In genomic region chr2:121832992-121833732, GRCh38 we compare ENCODE assay signal across 18 cellular contexts.
DNase-seq lines count a peak whose midpoint lies in the region; ATAC-seq, FAIRE-seq and TF ChIP-seq lines count a peak whose summit lies in the region.
"Had no signal": no experiment of that assay in that cellular context is flagged by ENCODE, and none has a peak within 500 bp of the region (broad histone marks: within the 10 kb centered on the region; RNA-seq: fewer than 3 reads in every experiment).

No MANE protein-coding gene starts in this region.

- DNase-seq in H1 (ENCODE audit: low read depth in 1 of 2, low spot score in 2 of 2), result no peak
- DNase-seq in neural progenitor cell (ENCODE audit: low spot score), result peak; percentile 34
- no peak for DNase-seq in superior temporal gyrus (ENCODE audit: extremely low spot score)
- DNase-seq in SJCRH30, result no peak
- no peak for DNase-seq in NCI-H748 (lab: John Stamatoyannopoulos, UW; ENCODE audit: unreplicated experiment)
- DNase-seq in H54 (ENCODE audit: insufficient read length, low spot score), result no peak
- DNase-seq: DMS79 treated with DMSO at 0.1 percent for 48 hours, MG63, NCI-H1092, NCI-H1436, NCI-H1930, NCI-H748 treated with DMSO at 0.1 percent for 48 hours, Peyer's patch had no signal

- no peak overlapping the region for H2BK5ac ChIP-seq in H1 (ENCODE audit: low read depth, low read length)

- H4K91ac ChIP-seq in H1 (replicated peaks; ENCODE audit: insufficient read length, low read length), result no peak overlapping the region

- H3K27ac ChIP-seq in BLaER1 treated with 17β-estradiol and CSF1 and Interleukin-3, amounts not matched to agents 10 nM and 100 nM, result no peak overlapping the region; a peak in 1 of 22 replicates
- H3K27ac ChIP-seq in H1 (ENCODE audit: low read depth, low read length) (no peak overlapping the region), neural progenitor cell (no peak overlapping the region), SJCRH30 (no peak overlapping the region)
- H3K27ac ChIP-seq: Peyer's patch had no signal

- TF ChIP-seq POLR2A in H1 (IDR thresholded peaks at IDR 0.05; ENCODE audit: control extremely low read depth in 1 of 2, low read depth in 2 of 2, low read length in 2 of 2) (no peak), H54 (IDR thresholded peaks at IDR 0.05; ENCODE audit: low read depth, low read length) (no peak)

- no peak overlapping the region; the same call in 1 of the 2 replicates for H2AFZ ChIP-seq in H1 (ENCODE audit: low read length)
- no peak overlapping the region for H2AFZ ChIP-seq in neural progenitor cell (replicated peaks)

- CTCF ChIA-PET in H1 (lab: Charles Lee; ENCODE audit: partially characterized antibody), result interaction anchor here (1.3 to 1.6 kb wide), 2 partner anchors 22 to 55 kb away, joined by 4 to 8 read pairs; no protein-coding TSS in a partner anchor

- peaks cover 6% of the 10 kb centered on the region for H3K27me3 Mint-ChIP-seq in neural progenitor cell (ENCODE audit: insufficient read depth, low read depth)

- no peak overlapping the region for H3K4ac ChIP-seq in H1 (replicated peaks; ENCODE audit: insufficient read length, low read depth, low read length)

- no peaks in the 10 kb centered on the region for H3K36me3 ChIP-seq in BLaER1 treated with 17β-estradiol and CSF1 and Interleukin-3, amounts not matched to agents 10 nM and 100 nM
- no peaks in the 10 kb centered on the region for H3K36me3 ChIP-seq in H1 (ENCODE audit: control insufficient read depth in 2 of 4, insufficient read depth in 4 of 4, low read length in 3 of 4)
- H3K36me3 ChIP-seq in neural progenitor cell, result no peaks in the 10 kb centered on the region
- no peaks in the 10 kb centered on the region for H3K36me3 ChIP-seq in SJCRH30
- H3K36me3 ChIP-seq: MG63, Peyer's patch had no signal

- peak overlapping the region in 10 of 11 experiments; percentile 37 to 91 (median 76); a peak in 17 of 22 replicates for H3K4me2 ChIP-seq in BLaER1 treated with 17β-estradiol and CSF1 and Interleukin-3, amounts not matched to agents 10 nM and 100 nM
- no peak overlapping the region for H3K4me2 ChIP-seq in H1 (ENCODE audit: insufficient read depth in 1 of 2, low read depth in 2 of 2, low read length in 2 of 2)
- peak overlapping the region; percentile 20 for H3K4me2 ChIP-seq in neural progenitor cell

- H3K79me2 ChIP-seq in H1 (ENCODE audit: control insufficient read depth in 1 of 2, insufficient read depth in 2 of 2, low read length in 2 of 2) (no peaks in the 10 kb centered on the region), neural progenitor cell (ENCODE audit: low read depth) (no peaks in the 10 kb centered on the region)

- TF ChIP-seq CTCF in H1 (IDR thresholded peaks at IDR 0.05; ENCODE audit: control extremely low read depth in 1 of 3, insufficient read depth in 1 of 3, low read depth in 1 of 3, low read length in 3 of 3) (no peak), neural progenitor cell (IDR thresholded peaks at IDR 0.05) (no peak)

- H3K36me3 Mint-ChIP-seq in neural progenitor cell, result peaks cover 4% of the 10 kb centered on the region

- H3K14ac ChIP-seq in H1 (ENCODE audit: insufficient read length), result no peak overlapping the region

- no peak overlapping the region for H4K5ac ChIP-seq in H1 (ENCODE audit: insufficient read length, low read depth, low read length)

- H4K8ac ChIP-seq in H1 (ENCODE audit: extremely low read depth, insufficient read depth, low read length), result peak overlapping the region; percentile 35; the same call in 1 of the 2 replicates

- no peak overlapping the region for H2BK20ac ChIP-seq in H1 (ENCODE audit: low read length)

- H4K20me1 ChIP-seq in BLaER1 treated with 17β-estradiol and CSF1 and Interleukin-3, amounts not matched to agents 10 nM and 100 nM, result no peaks in the 10 kb centered on the region
- H4K20me1 ChIP-seq in H1 (replicated peaks in 1 of 2; ENCODE audit: control insufficient read depth in 1 of 2, insufficient read depth in 2 of 2, low read length in 2 of 2) (no peaks in the 10 kb centered on the region), neural progenitor cell (ENCODE audit: low read depth) (no peaks in the 10 kb centered on the region)

- H3K27me3 ChIP-seq in BLaER1 treated with 17β-estradiol and CSF1 and Interleukin-3, amounts not matched to agents 10 nM and 100 nM, result no peaks in the 10 kb centered on the region
- H3K27me3 ChIP-seq in H1 (replicated peaks in 1 of 4; ENCODE audit: control insufficient read depth in 3 of 4, extremely low read depth in 1 of 4, insufficient read depth in 3 of 4, low read length in 3 of 4) (peaks cover 0 to 4% (median 0%) of the 10 kb centered on the region in 4 experiments; a peak in 2 of 7 replicates), neural progenitor cell (no peaks in the 10 kb centered on the region), SJCRH30 (no peaks in the 10 kb centered on the region; the same call in 1 of the 2 replicates)
- H3K27me3 ChIP-seq: MG63, Peyer's patch had no signal

- no peak overlapping the region for H3K4me3 ChIP-seq in BLaER1 treated with 17β-estradiol and CSF1 and Interleukin-3, amounts not matched to agents 10 nM and 100 nM
- H3K4me3 ChIP-seq in H1 (ENCODE audit: extremely low read depth in 1 of 4, insufficient read depth in 2 of 4, low read depth in 3 of 4, low read length in 4 of 4) (no peak overlapping the region), neural progenitor cell (no peak overlapping the region), SJCRH30 (no peak overlapping the region)
- H3K4me3 ChIP-seq: MG63, Peyer's patch had no signal

- TF ChIP-seq RAD21 in H1 (IDR thresholded peaks at IDR 0.05 in 1 of 2, conservative IDR thresholded peaks at IDR 0.05 in 1 of 2; ENCODE audit: low read depth in 2 of 2, low read length in 2 of 2), result no peak

- WGBS in H1 (ENCODE audit: extremely low coverage in 1 of 2, insufficient coverage in 1 of 2, insufficient read length in 1 of 2, insufficient replicate concordance in 2 of 2, low coverage in 1 of 2, low lambda C conversion rate in 2 of 2, missing lambda C conversion rate in 1 of 2), 2 experiments, result 93% methylated on average over 7 of the region's 7 CpGs; no CpG with 5 or more reads in 1 of the 2 experiments

- TF ChIP-seq EP300 in H1 (IDR thresholded peaks at IDR 0.05; ENCODE audit: borderline replicate concordance in 1 of 2, low read depth in 2 of 2, low read length in 2 of 2), result no peak

- H2BK15ac ChIP-seq in H1 (ENCODE audit: low read length), result no peak overlapping the region

- no peak for FAIRE-seq in H1 (lab: Jason Lieb, UNC)
- no peak for FAIRE-seq in H54 (lab: Jason Lieb, UNC)
- FAIRE-seq: A204.1, D721Med, GM12891 had no signal

- POLR2A ChIA-PET in H1 (lab: Charles Lee; ENCODE audit: partially characterized antibody), result no interaction called here

- H3K9ac ChIP-seq in BLaER1 treated with 17β-estradiol and CSF1 and Interleukin-3, amounts not matched to agents 10 nM and 100 nM, result no peak overlapping the region
- H3K9ac ChIP-seq in H1 (replicated peaks in 1 of 4; ENCODE audit: extremely low read depth in 1 of 4, low read depth in 3 of 4, low read length in 3 of 4) (no peak overlapping the region), neural progenitor cell (no peak overlapping the region)

- H3F3A ChIP-seq in neural progenitor cell (ENCODE audit: low read depth), result peaks cover 8% of the 10 kb centered on the region

- no peaks in the 10 kb centered on the region for H3K79me1 ChIP-seq in H1 (ENCODE audit: low read depth, low read length)

- peak; percentile 39 for ATAC-seq in HG02798 (IDR thresholded peaks at IDR 0.05; ENCODE audit: poor library complexity, unreplicated experiment)

- no peak overlapping the region for H2BK12ac ChIP-seq in H1 (ENCODE audit: low read depth, low read length)

- H3K4me1 Mint-ChIP-seq in neural progenitor cell, result peaks cover 31% of the 10 kb centered on the region

- peak overlapping the region; percentile 50 for H3K27ac Mint-ChIP-seq in neural progenitor cell

- H3K23ac ChIP-seq in H1 (ENCODE audit: insufficient read length), result no peak overlapping the region

- H3K18ac ChIP-seq in H1 (ENCODE audit: extremely low read depth, low read length), result no peak overlapping the region

- H3K23me2 ChIP-seq in H1 (ENCODE audit: low read depth, low read length), result no peaks in the 10 kb centered on the region

- no peak overlapping the region for H2BK120ac ChIP-seq in H1 (replicated peaks; ENCODE audit: low read depth, low read length)

- H3K9me3 ChIP-seq in BLaER1 treated with 17β-estradiol and CSF1 and Interleukin-3, amounts not matched to agents 10 nM and 100 nM (replicated peaks in 1 of 11), result peaks cover 0 to 5% (median 0%) of the 10 kb centered on the region in 11 experiments; a peak in 2 of 22 replicates
- H3K9me3 ChIP-seq in H1 (ENCODE audit: insufficient read depth in 2 of 2, low read depth in 1 of 2, low read length in 1 of 2) (peaks cover 8% of the 10 kb centered on the region in 2 experiments; a peak in 2 of 4 replicates), neural progenitor cell (ENCODE audit: low read depth) (no peaks in the 10 kb centered on the region), SJCRH30 (replicated peaks) (no peaks in the 10 kb centered on the region)
- H3K9me3 ChIP-seq: MG63, Peyer's patch had no signal

- H2AK5ac ChIP-seq in H1 (ENCODE audit: low read depth, low read length), result no peak overlapping the region

- H3K9me3 Mint-ChIP-seq in neural progenitor cell, result peaks cover 19% of the 10 kb centered on the region

- peaks cover 0 to 31% (median 23%) of the 10 kb centered on the region in 10 experiments; a peak in 18 of 20 replicates for H3K4me1 ChIP-seq in BLaER1 treated with 17β-estradiol and CSF1 and Interleukin-3, amounts not matched to agents 10 nM and 100 nM
- H3K4me1 ChIP-seq in H1 (replicated peaks in 1 of 4; ENCODE audit: control insufficient read depth in 3 of 4, insufficient read depth in 4 of 4, low read length in 3 of 4) (peaks cover 0 to 5% (median under 1%) of the 10 kb centered on the region in 4 experiments; a peak in 2 of 7 replicates), neural progenitor cell (peaks cover 22% of the 10 kb centered on the region), SJCRH30 (no peaks in the 10 kb centered on the region)
- H3K4me1 ChIP-seq: Peyer's patch had no signal

- H3K56ac ChIP-seq in H1 (replicated peaks; ENCODE audit: insufficient read length, low read depth, low read length), result no peak overlapping the region

- peak overlapping the region; percentile 60 for H3K4me3 Mint-ChIP-seq in neural progenitor cell

TF ChIP-seq in H1, 55 proteins besides CTCF, POLR2A, EP300 and RAD21:
- TF ChIP-seq EGR1 (IDR thresholded peaks at IDR 0.05; ENCODE audit: borderline replicate concordance, low read depth, low read length) (no peak), ASH2L (IDR thresholded peaks at IDR 0.05; ENCODE audit: low read length) (no peak), YY1 (IDR thresholded peaks at IDR 0.05; ENCODE audit: low read depth, low read length) (no peak), CTBP2 (IDR thresholded peaks at IDR 0.05; ENCODE audit: borderline replicate concordance, insufficient read depth, insufficient read length, low read length) (no peak), JUN (IDR thresholded peaks at IDR 0.05; ENCODE audit: low read depth, low read length) (no peak)

Comparison
In these comparisons a context has a peak if more than half of its experiments do, and no peak if none do; other contexts are left out.
1. H3K4me2 ChIP-seq: peak in BLaER1 treated with 17β-estradiol and CSF1 and Interleukin-3, amounts not matched to agents 10 nM and 100 nM (10 of 11) and neural progenitor cell (single experiment); none in H1 (0 of 2).